Comparison of ENCODE assay signal across 9 cellular contexts in the genomic region with DNA sequence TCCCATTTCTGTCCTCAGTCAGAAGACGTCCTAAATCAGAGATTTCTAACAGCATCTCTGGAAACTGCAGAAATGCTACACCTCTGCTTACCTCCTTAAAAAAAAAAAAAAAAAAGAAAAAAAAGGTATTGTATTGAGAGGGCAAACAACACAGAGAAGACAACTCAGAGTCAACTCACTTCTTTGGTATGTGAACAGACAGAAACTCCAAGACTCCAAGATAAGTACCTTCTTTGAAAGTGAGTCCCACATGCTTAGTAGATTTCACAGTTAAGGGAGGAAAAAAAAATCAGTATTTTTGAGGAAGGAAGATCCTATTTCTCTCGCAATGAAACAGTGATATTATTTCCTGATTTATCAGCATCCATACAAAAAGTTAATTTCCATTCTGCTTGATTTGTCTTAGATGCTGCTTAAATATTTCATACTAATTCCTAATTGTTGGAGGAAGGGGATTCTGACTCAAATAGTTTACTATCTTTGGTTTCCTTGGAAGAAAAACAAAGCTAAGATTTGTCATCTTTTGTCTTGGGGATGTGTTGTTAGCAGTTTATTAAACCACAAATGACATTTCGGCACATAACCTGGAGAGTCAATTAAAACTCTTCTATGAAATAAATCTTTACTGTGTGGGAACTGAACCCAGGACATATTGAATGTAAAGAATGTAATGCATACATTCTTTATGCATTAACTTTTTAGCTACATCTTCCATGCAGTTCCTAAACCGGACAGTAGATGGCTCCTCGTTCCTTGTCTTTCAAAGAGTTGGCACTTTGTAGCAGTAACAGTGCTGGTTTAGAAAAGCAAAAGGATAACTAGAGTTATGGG. TPM values are rescaled to one million over a fixed set of nuclear protein-coding genes. Genes with fewer than 3 reads are reported as not detected.
A peak's percentile ranks its signal among the peaks of the same experiment; 100 is the strongest.
DNase-seq lines count a peak whose midpoint lies in the region; ATAC-seq and TF ChIP-seq lines count a peak whose summit lies in the region.
"Had no signal": no experiment of that assay in that cellular context is flagged by ENCODE, and none has a peak within 500 bp of the region (broad histone marks: within the 10 kb centered on the region; RNA-seq: fewer than 3 reads in every experiment).

No MANE protein-coding gene starts in this region.

- H3K36me3 ChIP-seq in thoracic aorta, result no peaks in the 10 kb centered on the region

- peaks cover 5 to 11% of the 10 kb centered on the region in 2 donors for H3K4me1 ChIP-seq in thoracic aorta (ENCODE audit: control insufficient read depth in 1 of 2, low read depth in 2 of 2)

- DNase-seq in HCEC 1CT (peak; percentile 14), NCI-H774 (lab: John Stamatoyannopoulos, UW) (peak; percentile 67), epithelial cell of prostate (ENCODE audit: low read depth, low spot score) (peak; percentile 70), nephron progenitor cell (peak; percentile 76), thoracic aorta (ENCODE audit: low spot score) (no peak)
- DNase-seq in activated CD8-positive, alpha-beta memory T cell treated with anti-CD3 and anti-CD28 coated beads for 24 hours, result peak; percentile 81

- H3K9me3 ChIP-seq in thoracic aorta, result no peaks in the 10 kb centered on the region

- H3K36me3 Mint-ChIP-seq in nephron progenitor cell (ENCODE audit: low read depth), result no peaks in the 10 kb centered on the region

- peaks cover 13% of the 10 kb centered on the region for H3K27me3 Mint-ChIP-seq in nephron progenitor cell (ENCODE audit: low read depth, poor library complexity)

- no peak overlapping the region for H3K4me3 ChIP-seq in thoracic aorta

- TF ChIP-seq CTCF in C4-2B (conservative IDR thresholded peaks at IDR 0.05) (peak; percentile 86), nephron progenitor cell (IDR thresholded peaks at IDR 0.05) (peak; percentile 97), thoracic aorta (IDR thresholded peaks at IDR 0.05) (peak; percentile 87)

- ATAC-seq in thoracic aorta (ENCODE audit: insufficient number of reproducible peaks, low FRiP score, low read depth) (no peak), GM21717 (IDR thresholded peaks at IDR 0.05; ENCODE audit: unreplicated experiment) (no peak)

- H3K27me3 ChIP-seq in thoracic aorta (replicated peaks; ENCODE audit: insufficient read depth), result no peaks in the 10 kb centered on the region

- no peak overlapping the region for H3K27ac Mint-ChIP-seq in nephron progenitor cell

- no peaks in the 10 kb centered on the region for H3K9me3 Mint-ChIP-seq in nephron progenitor cell

- H3K4me3 Mint-ChIP-seq in nephron progenitor cell, result peak overlapping the region; percentile 10

- H3K27ac ChIP-seq in C4-2B, result no peak overlapping the region
- peak overlapping the region; percentile 74 for H3K27ac ChIP-seq in epithelial cell of prostate
- no peak overlapping the region for H3K27ac ChIP-seq in thoracic aorta

- H3K4me1 Mint-ChIP-seq in nephron progenitor cell, result peaks cover 67% of the 10 kb centered on the region

RNA-seq across cellular contexts. Expression of gene RASGEF1B, which starts 4.7 kb away (rescaled TPM):
- total RNA-seq in thoracic aorta, result 10 to 100 TPM; 24.4 to 42.0 TPM
- total RNA-seq: HT1080 had no signal
